Comparison of ENCODE assay signal across 19 cellular contexts in the genomic region with DNA sequence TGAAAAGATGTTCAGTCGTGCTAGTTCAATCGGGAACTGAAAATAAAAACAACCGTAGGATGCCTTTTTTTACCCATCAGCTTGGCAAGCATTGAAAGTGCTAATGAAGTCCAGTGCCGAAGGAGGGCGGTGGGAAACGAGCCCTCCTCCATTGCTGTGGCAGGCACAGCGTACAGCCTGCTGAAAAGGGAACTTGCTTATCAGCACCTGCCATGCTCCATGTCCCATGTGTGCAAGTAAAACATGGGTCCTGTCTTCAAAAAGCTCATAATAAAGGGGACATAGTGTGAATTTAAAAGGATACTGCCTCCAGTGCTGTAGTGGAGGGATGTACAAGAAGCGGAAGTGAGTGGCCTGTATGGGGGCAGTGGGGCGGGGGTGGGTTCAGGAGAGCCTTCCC.
DNase-seq lines count a peak whose midpoint lies in the region; ATAC-seq and TF ChIP-seq lines count a peak whose summit lies in the region.
"Had no signal": no experiment of that assay in that cellular context is flagged by ENCODE, and none has a peak within 500 bp of the region (broad histone marks: within the 10 kb centered on the region; RNA-seq: fewer than 3 reads in every experiment).

No MANE protein-coding gene starts in this region.

- no peaks in the 10 kb centered on the region for H3K4me1 Mint-ChIP-seq in brain
- peaks cover 20 to 25% of the 10 kb centered on the region in 2 donors for H3K4me1 Mint-ChIP-seq in stimulated activated naive B cell treated with anti-CD40 and anti-IgM and Interleukin-4, amounts not matched to agents 10 μg/mL and 1 μg/mL and 100 μg/mL, for 72 hours
- H3K4me1 Mint-ChIP-seq in activated naive CD4-positive, alpha-beta T cell treated with anti-CD3 and anti-CD28 coated beads, Interleukin-2, amount 10 ng/mL, durations not matched to agents 7 days and 5 days: no peaks in the 10 kb centered on the region
- H3K4me1 Mint-ChIP-seq in activated CD4-positive, alpha-beta T cell treated with anti-CD3 and anti-CD28 coated beads for 36 hours: peaks cover 10% of the 10 kb centered on the region
- H3K4me1 Mint-ChIP-seq: CD4-positive, CD25-positive, alpha-beta regulatory T cell; T-cell had no signal

- H3K27me3 Mint-ChIP-seq in brain: no peaks in the 10 kb centered on the region
- H3K27me3 Mint-ChIP-seq in stimulated activated naive B cell treated with anti-CD40 and anti-IgM and Interleukin-4, amounts not matched to agents 10 μg/mL and 1 μg/mL and 100 μg/mL, for 72 hours: no peaks in the 10 kb centered on the region
- H3K27me3 Mint-ChIP-seq in activated naive CD4-positive, alpha-beta T cell treated with anti-CD3 and anti-CD28 coated beads, Interleukin-2, amount 10 ng/mL, durations not matched to agents 7 days and 5 days: peaks cover 7% of the 10 kb centered on the region
- H3K27me3 Mint-ChIP-seq in activated CD4-positive, alpha-beta T cell treated with anti-CD3 and anti-CD28 coated beads for 36 hours: peaks cover 4% of the 10 kb centered on the region

- POLR2A ChIA-PET in activated CD4-positive, alpha-beta T cell treated with anti-CD3 and anti-CD28 coated beads for 36 hours (lab: Charles Lee): no interaction called here

- peak; percentile 78 for DNase-seq in KBM-7
- peak; percentile 46 for DNase-seq in UCSD-AML1 (lab: John Stamatoyannopoulos, UW; ENCODE audit: unreplicated experiment)
- DNase-seq in stimulated activated naive B cell treated with anti-CD40 and anti-IgM and Interleukin-4, amounts not matched to agents 10 μg/mL and 1 μg/mL and 100 μg/mL, for 72 hours: no peak
- no peak for DNase-seq in COR-L47 (lab: John Stamatoyannopoulos, UW)
- no peak for DNase-seq in activated naive CD4-positive, alpha-beta T cell treated with anti-CD3 and anti-CD28 coated beads, Interleukin-2, amount 10 ng/mL, durations not matched to agents 7 days and 5 days
- no peak for DNase-seq in NCI-H2081 treated with DMSO at 0.1 percent for 48 hours (lab: John Stamatoyannopoulos, UW)
- DNase-seq in activated CD4-positive, alpha-beta T cell treated with anti-CD3 and anti-CD28 coated beads for 36 hours: no peak
- DNase-seq: ACHN; CD4-positive, CD25-positive, alpha-beta regulatory T cell; NCI-H1092; NCI-H510A; NCI-H748 treated with DMSO at 0.1 percent for 48 hours; NK-92 treated with Interleukin-12 subunit alpha and Interleukin-12 subunit beta, amount 100 ng/mL, for 24 hours; RPMI8226; SHP77 treated with DMSO at 0.1 percent for 48 hours; SK-N-SH; T-cell had no signal

- peak overlapping the region in 3 of 5 experiments; percentile 30 to 94 (median 86) for H3K27ac Mint-ChIP-seq in brain
- H3K27ac Mint-ChIP-seq in stimulated activated naive B cell treated with anti-CD40 and anti-IgM and Interleukin-4, amounts not matched to agents 10 μg/mL and 1 μg/mL and 100 μg/mL, for 72 hours: peak overlapping the region; percentile 70
- H3K27ac Mint-ChIP-seq in activated naive CD4-positive, alpha-beta T cell treated with anti-CD3 and anti-CD28 coated beads, Interleukin-2, amount 10 ng/mL, durations not matched to agents 7 days and 5 days: no peak overlapping the region
- no peak overlapping the region for H3K27ac Mint-ChIP-seq in activated CD4-positive, alpha-beta T cell treated with anti-CD3 and anti-CD28 coated beads for 36 hours
- H3K27ac Mint-ChIP-seq: CD4-positive, CD25-positive, alpha-beta regulatory T cell; T-cell had no signal

- intact Hi-C loops in activated CD4-positive, alpha-beta T cell treated with anti-CD3 and anti-CD28 coated beads for 36 hours (cut with DNase I, micrococcal nuclease): loop anchor here in 1 of 2 experiments (10.0 kb wide), 1 partner anchor 386 kb away; no protein-coding TSS in a partner anchor

- peak overlapping the region in 1 of 5 experiments; percentile 6 for H3K4me3 Mint-ChIP-seq in brain
- H3K4me3 Mint-ChIP-seq in stimulated activated naive B cell treated with anti-CD40 and anti-IgM and Interleukin-4, amounts not matched to agents 10 μg/mL and 1 μg/mL and 100 μg/mL, for 72 hours: peak overlapping the region; percentile 6 to 47
- no peak overlapping the region for H3K4me3 Mint-ChIP-seq in activated naive CD4-positive, alpha-beta T cell treated with anti-CD3 and anti-CD28 coated beads, Interleukin-2, amount 10 ng/mL, durations not matched to agents 7 days and 5 days
- H3K4me3 Mint-ChIP-seq in activated CD4-positive, alpha-beta T cell treated with anti-CD3 and anti-CD28 coated beads for 36 hours: no peak overlapping the region
- H3K4me3 Mint-ChIP-seq: CD4-positive, CD25-positive, alpha-beta regulatory T cell; T-cell had no signal

- no peaks in the 10 kb centered on the region for H3K9me3 Mint-ChIP-seq in brain
- H3K9me3 Mint-ChIP-seq in stimulated activated naive B cell treated with anti-CD40 and anti-IgM and Interleukin-4, amounts not matched to agents 10 μg/mL and 1 μg/mL and 100 μg/mL, for 72 hours: no peaks in the 10 kb centered on the region
- no peaks in the 10 kb centered on the region for H3K9me3 Mint-ChIP-seq in activated naive CD4-positive, alpha-beta T cell treated with anti-CD3 and anti-CD28 coated beads, Interleukin-2, amount 10 ng/mL, durations not matched to agents 7 days and 5 days
- no peaks in the 10 kb centered on the region for H3K9me3 Mint-ChIP-seq in activated CD4-positive, alpha-beta T cell treated with anti-CD3 and anti-CD28 coated beads for 36 hours (ENCODE audit: low read depth)
- H3K9me3 Mint-ChIP-seq: T-cell had no signal

- CTCF ChIA-PET in activated naive CD4-positive, alpha-beta T cell treated with anti-CD3 and anti-CD28 coated beads, Interleukin-2, amount 10 ng/mL, durations not matched to agents 7 days and 5 days (lab: Charles Lee): interaction anchor here (1.1 kb wide), 1 partner anchor 54 kb away, joined by 4 read pairs; no protein-coding TSS in a partner anchor
- CTCF ChIA-PET in activated CD4-positive, alpha-beta T cell treated with anti-CD3 and anti-CD28 coated beads for 36 hours (lab: Charles Lee): interaction anchor here (1.3 kb wide), 1 partner anchor 54 kb away, joined by 4 read pairs; no protein-coding TSS in a partner anchor

- peak; percentile 69 to 73 for ATAC-seq in stimulated activated naive B cell treated with anti-CD40 and anti-IgM and Interleukin-4, amounts not matched to agents 10 μg/mL and 1 μg/mL and 100 μg/mL, for 72 hours (replicated peaks)
- no peak for ATAC-seq in activated CD4-positive, alpha-beta T cell treated with anti-CD3 and anti-CD28 coated beads for 36 hours
- ATAC-seq: HepG2, T-cell had no signal

- no peak for TF ChIP-seq CTCF in brain (conservative IDR thresholded peaks at IDR 0.05)

- peaks cover 49% of the 10 kb centered on the region for H3K36me3 Mint-ChIP-seq in brain
- H3K36me3 Mint-ChIP-seq in stimulated activated naive B cell treated with anti-CD40 and anti-IgM and Interleukin-4, amounts not matched to agents 10 μg/mL and 1 μg/mL and 100 μg/mL, for 72 hours: peaks cover 33 to 48% of the 10 kb centered on the region in 2 donors
- H3K36me3 Mint-ChIP-seq in activated naive CD4-positive, alpha-beta T cell treated with anti-CD3 and anti-CD28 coated beads, Interleukin-2, amount 10 ng/mL, durations not matched to agents 7 days and 5 days: no peaks in the 10 kb centered on the region
- H3K36me3 Mint-ChIP-seq in activated CD4-positive, alpha-beta T cell treated with anti-CD3 and anti-CD28 coated beads for 36 hours (ENCODE audit: low read depth): no peaks in the 10 kb centered on the region
- H3K36me3 Mint-ChIP-seq: CD4-positive, CD25-positive, alpha-beta regulatory T cell; T-cell had no signal

- in situ Hi-C loops in KBM-7 (cut with MboI; ENCODE audit: low pct_unique_long_range_greater_than_20kb, low sequenced_read_pairs): no loop called here

Comparison
In these comparisons a context has a peak if more than half of its experiments do, and no peak if none do; other contexts are left out.
1. DNase-seq: peak in KBM-7 (single experiment) and UCSD-AML1 (single experiment); none in stimulated activated naive B cell treated with anti-CD40 and anti-IgM and Interleukin-4, amounts not matched to agents 10 μg/mL and 1 μg/mL and 100 μg/mL, for 72 hours (single experiment), COR-L47 (single experiment), activated naive CD4-positive, alpha-beta T cell treated with anti-CD3 and anti-CD28 coated beads, Interleukin-2, amount 10 ng/mL, durations not matched to agents 7 days and 5 days (single experiment), NCI-H2081 treated with DMSO at 0.1 percent for 48 hours (single experiment) and activated CD4-positive, alpha-beta T cell treated with anti-CD3 and anti-CD28 coated beads for 36 hours (single experiment).
2. H3K27ac Mint-ChIP-seq: peak in brain (3 of 5) and stimulated activated naive B cell treated with anti-CD40 and anti-IgM and Interleukin-4, amounts not matched to agents 10 μg/mL and 1 μg/mL and 100 μg/mL, for 72 hours (single experiment); none in activated naive CD4-positive, alpha-beta T cell treated with anti-CD3 and anti-CD28 coated beads, Interleukin-2, amount 10 ng/mL, durations not matched to agents 7 days and 5 days (single experiment) and activated CD4-positive, alpha-beta T cell treated with anti-CD3 and anti-CD28 coated beads for 36 hours (single experiment).
3. H3K4me3 Mint-ChIP-seq: peak in stimulated activated naive B cell treated with anti-CD40 and anti-IgM and Interleukin-4, amounts not matched to agents 10 μg/mL and 1 μg/mL and 100 μg/mL, for 72 hours (2 of 2); none in activated naive CD4-positive, alpha-beta T cell treated with anti-CD3 and anti-CD28 coated beads, Interleukin-2, amount 10 ng/mL, durations not matched to agents 7 days and 5 days (single experiment) and activated CD4-positive, alpha-beta T cell treated with anti-CD3 and anti-CD28 coated beads for 36 hours (single experiment).